Comparison of ENCODE assay signal across 21 cellular contexts in the genomic region with DNA sequence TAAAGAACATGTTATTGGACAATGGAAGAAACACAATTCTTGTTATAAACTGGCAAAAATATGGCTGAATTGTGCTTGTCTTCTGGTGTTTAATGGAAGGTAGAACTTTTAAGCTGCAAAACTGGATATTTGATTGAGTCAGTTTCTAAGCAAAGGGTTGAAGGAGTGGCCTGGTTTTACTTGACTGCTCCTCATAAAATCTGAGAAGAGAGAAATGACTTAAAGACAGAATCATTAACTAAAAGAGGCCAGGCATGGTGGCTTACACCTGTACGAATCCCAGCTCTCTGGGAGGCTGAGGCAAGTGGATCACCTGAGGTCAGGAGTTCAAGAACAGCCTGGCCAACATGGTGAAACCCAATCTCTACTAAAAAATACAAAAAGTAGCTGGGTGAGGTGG.
DNase-seq lines count a peak whose midpoint lies in the region; ATAC-seq and FAIRE-seq lines count a peak whose summit lies in the region.
"Had no signal": no experiment of that assay in that cellular context is flagged by ENCODE, and none has a peak within 500 bp of the region (broad histone marks: within the 10 kb centered on the region; RNA-seq: fewer than 3 reads in every experiment).

No MANE protein-coding gene starts in this region.

- FAIRE-seq in RCC 7860 (lab: Jason Lieb, UNC) = peak; percentile 90
- FAIRE-seq: A204.1, G401.6, GM12892 had no signal

- CTCF ChIA-PET in activated CD4-positive, alpha-beta T cell treated with anti-CD3 and anti-CD28 coated beads for 36 hours (lab: Charles Lee) = no interaction called here

- intact Hi-C loops in activated CD4-positive, alpha-beta T cell treated with anti-CD3 and anti-CD28 coated beads, Interleukin-2, amount 10 ng/mL, durations not matched to agents 24 days and 14 days (cut with micrococcal nuclease) = no loop called here
- intact Hi-C loops in activated CD4-positive, alpha-beta T cell treated with anti-CD3 and anti-CD28 coated beads for 36 hours (cut with DNase I, micrococcal nuclease) = no loop called here

- no peaks in the 10 kb centered on the region for H3K36me3 Mint-ChIP-seq in activated CD4-positive, alpha-beta T cell treated with anti-CD3 and anti-CD28 coated beads, Interleukin-2, amount 10 ng/mL, durations not matched to agents 24 days and 14 days (ENCODE audit: low read depth)
- H3K36me3 Mint-ChIP-seq in activated CD4-positive, alpha-beta T cell treated with anti-CD3 and anti-CD28 coated beads for 36 hours (ENCODE audit: low read depth) = no peaks in the 10 kb centered on the region
- H3K36me3 Mint-ChIP-seq: CD14-positive monocyte; CD8-positive, alpha-beta memory T cell had no signal

- POLR2A ChIA-PET in activated CD4-positive, alpha-beta T cell treated with anti-CD3 and anti-CD28 coated beads for 36 hours (lab: Charles Lee) = no interaction called here

- no peak for ATAC-seq in activated CD4-positive, alpha-beta T cell treated with anti-CD3 and anti-CD28 coated beads for 36 hours
- ATAC-seq in HG03457 (IDR thresholded peaks at IDR 0.05; ENCODE audit: unreplicated experiment) (no peak), HG03354 (IDR thresholded peaks at IDR 0.05; ENCODE audit: poor library complexity, severe bottlenecking, unreplicated experiment) (no peak), HG03280 (IDR thresholded peaks at IDR 0.05; ENCODE audit: unreplicated experiment) (no peak)
- ATAC-seq: GM23338, HCT116 had no signal

- H3K27ac Mint-ChIP-seq in activated CD4-positive, alpha-beta T cell treated with anti-CD3 and anti-CD28 coated beads, Interleukin-2, amount 10 ng/mL, durations not matched to agents 24 days and 14 days = no peak overlapping the region
- no peak overlapping the region for H3K27ac Mint-ChIP-seq in activated CD4-positive, alpha-beta T cell treated with anti-CD3 and anti-CD28 coated beads for 36 hours
- H3K27ac Mint-ChIP-seq: CD4-positive, alpha-beta T cell; GM23338; H9 had no signal

- no peaks in the 10 kb centered on the region for H3K27me3 Mint-ChIP-seq in activated CD4-positive, alpha-beta T cell treated with anti-CD3 and anti-CD28 coated beads, Interleukin-2, amount 10 ng/mL, durations not matched to agents 24 days and 14 days
- H3K27me3 Mint-ChIP-seq in activated CD4-positive, alpha-beta T cell treated with anti-CD3 and anti-CD28 coated beads for 36 hours = no peaks in the 10 kb centered on the region
- H3K27me3 Mint-ChIP-seq: CD4-positive, alpha-beta T cell had no signal

- no peaks in the 10 kb centered on the region for H3K4me1 Mint-ChIP-seq in activated CD4-positive, alpha-beta T cell treated with anti-CD3 and anti-CD28 coated beads, Interleukin-2, amount 10 ng/mL, durations not matched to agents 24 days and 14 days
- H3K4me1 Mint-ChIP-seq in activated CD4-positive, alpha-beta T cell treated with anti-CD3 and anti-CD28 coated beads for 36 hours = no peaks in the 10 kb centered on the region
- H3K4me1 Mint-ChIP-seq: CD14-positive monocyte; CD8-positive, alpha-beta memory T cell; GM23338; H9 had no signal

- no peaks in the 10 kb centered on the region for H3K9me3 Mint-ChIP-seq in activated CD4-positive, alpha-beta T cell treated with anti-CD3 and anti-CD28 coated beads, Interleukin-2, amount 10 ng/mL, durations not matched to agents 24 days and 14 days
- peaks cover 5% of the 10 kb centered on the region for H3K9me3 Mint-ChIP-seq in activated CD4-positive, alpha-beta T cell treated with anti-CD3 and anti-CD28 coated beads for 36 hours (ENCODE audit: low read depth)
- H3K9me3 Mint-ChIP-seq: GM23338, H9 had no signal

- DNase-seq in activated CD4-positive, alpha-beta T cell treated with anti-CD3 and anti-CD28 coated beads, Interleukin-2, amount 10 ng/mL, durations not matched to agents 24 days and 14 days = peak; percentile 3
- DNase-seq in activated CD4-positive, alpha-beta T cell treated with anti-CD3 and anti-CD28 coated beads for 36 hours = no peak
- DNase-seq in RCC 7860 (ENCODE audit: low spot score) (peak; percentile 40), kidney glomerular epithelial cell (lab: John Stamatoyannopoulos, UW) (peak; percentile 22), renal cortical epithelial cell (ENCODE audit: low read depth) (peak; percentile 64)
- DNase-seq: AML-193; BE2C; Calu3; CD4-positive, alpha-beta T cell; CD8-positive, alpha-beta memory T cell; DND-41; H9 had no signal

- no peak overlapping the region for H3K4me3 Mint-ChIP-seq in activated CD4-positive, alpha-beta T cell treated with anti-CD3 and anti-CD28 coated beads, Interleukin-2, amount 10 ng/mL, durations not matched to agents 24 days and 14 days
- no peak overlapping the region for H3K4me3 Mint-ChIP-seq in activated CD4-positive, alpha-beta T cell treated with anti-CD3 and anti-CD28 coated beads for 36 hours
- H3K4me3 Mint-ChIP-seq: CD14-positive monocyte; CD4-positive, alpha-beta T cell; CD8-positive, alpha-beta memory T cell; GM23338; H9 had no signal
